ENCODE assay signal across 14 cellular contexts in the genomic region with DNA sequence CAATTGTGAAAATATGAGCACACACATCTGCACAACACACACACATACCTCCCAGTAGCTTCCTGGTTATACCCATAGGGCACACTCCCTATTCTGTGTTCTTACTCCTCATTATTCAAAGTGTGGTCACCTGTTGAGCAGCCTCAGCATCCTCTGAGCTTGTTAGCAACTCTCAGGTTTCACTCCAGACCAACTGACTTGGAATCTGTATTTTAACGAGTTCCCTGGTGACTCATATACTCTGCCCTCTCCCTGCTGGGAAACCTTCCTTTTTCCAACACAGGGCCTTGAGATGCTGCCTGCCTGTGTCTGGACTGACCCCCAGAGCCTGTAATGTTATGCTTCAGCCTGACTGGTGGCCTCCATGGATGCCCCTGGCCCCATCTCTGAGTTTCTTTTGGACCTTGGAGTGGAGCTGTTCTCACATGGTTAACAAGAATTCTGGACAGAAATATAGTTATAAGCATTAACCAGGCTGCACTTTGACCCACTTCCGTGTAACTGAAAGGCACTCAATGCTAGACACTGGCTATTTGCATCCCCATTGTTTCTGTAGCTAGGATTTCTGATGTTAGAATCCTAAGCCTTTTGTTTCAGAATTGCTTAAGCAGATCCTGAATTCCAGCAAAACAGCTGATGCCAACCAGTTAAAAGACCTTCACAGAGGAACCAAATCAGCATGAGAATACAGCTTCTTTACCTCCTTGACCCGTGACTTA.
DNase-seq lines count a peak whose midpoint lies in the region; ATAC-seq and TF ChIP-seq lines count a peak whose summit lies in the region.
"Had no signal": no experiment of that assay in that cellular context is flagged by ENCODE, and none has a peak within 500 bp of the region (broad histone marks: within the 10 kb centered on the region; RNA-seq: fewer than 3 reads in every experiment).

No MANE protein-coding gene starts in this region.

- no peaks in the 10 kb centered on the region for H3K27me3 ChIP-seq in HAP-1 (ENCODE audit: low read depth)
- H3K27me3 ChIP-seq in PC-3 (ENCODE audit: low read length): no peaks in the 10 kb centered on the region
- H3K27me3 ChIP-seq: BLaER1 had no signal

- intact Hi-C loops in PC-3 (cut with micrococcal nuclease): no loop called here

- H3K36me3 ChIP-seq in HAP-1 (replicated peaks): no peaks in the 10 kb centered on the region
- H3K36me3 ChIP-seq in PC-3 (ENCODE audit: low read depth, low read length): no peaks in the 10 kb centered on the region
- H3K36me3 ChIP-seq: BLaER1 had no signal

- no peaks in the 10 kb centered on the region for H3K9me3 ChIP-seq in HAP-1
- H3K9me3 ChIP-seq in PC-3 (ENCODE audit: low read length): no peaks in the 10 kb centered on the region
- H3K9me3 ChIP-seq: BLaER1, SK-N-SH had no signal

- DNase-seq in HAP-1 (ENCODE audit: low spot score in 2 of 2): peak; percentile 70 to 97
- peak; percentile 77 for DNase-seq in PC-3
- DNase-seq in iPS DF 19.7 (ENCODE audit: low read depth, low spot score): peak; percentile 99
- peak; percentile 5 for DNase-seq in putamen (ENCODE audit: low spot score)
- DNase-seq in central memory CD4-positive, alpha-beta T cell: no peak
- no peak for DNase-seq in effector memory CD8-positive, alpha-beta T cell
- no peak for DNase-seq in GM13977 (ENCODE audit: low spot score)
- DNase-seq: GOT3; kidney; naive thymus-derived CD8-positive, alpha-beta T cell; NCI-H1436 treated with DMSO at 0.1 percent for 48 hours; SK-N-SH had no signal

- no peaks in the 10 kb centered on the region for H3K79me2 ChIP-seq in PC-3 (ENCODE audit: low read length)

- H3K9me3 Mint-ChIP-seq in effector memory CD8-positive, alpha-beta T cell: no peaks in the 10 kb centered on the region

- H3K4me1 Mint-ChIP-seq in effector memory CD8-positive, alpha-beta T cell (ENCODE audit: low read depth in 2 of 2): no peaks in the 10 kb centered on the region
- H3K4me1 Mint-ChIP-seq: naive thymus-derived CD8-positive, alpha-beta T cell had no signal

- no peaks in the 10 kb centered on the region for H3K36me3 Mint-ChIP-seq in effector memory CD8-positive, alpha-beta T cell (ENCODE audit: insufficient read depth)
- H3K36me3 Mint-ChIP-seq: naive thymus-derived CD8-positive, alpha-beta T cell had no signal

- in situ Hi-C loops in HAP-1 (cut with MboI; ENCODE audit: low sequenced_read_pairs): no loop called here
- in situ Hi-C loops in GM13977 (cut with MboI; ENCODE audit: low pct_unique_long_range_greater_than_20kb, low sequenced_read_pairs, unreplicated experiment): no loop called here

- H3F3A ChIP-seq in PC-3 (ENCODE audit: low read length, unreplicated experiment): no peaks in the 10 kb centered on the region

- H3K4me3 Mint-ChIP-seq in effector memory CD8-positive, alpha-beta T cell: no peak overlapping the region

- H3K4me3 ChIP-seq in HAP-1 (no peak overlapping the region), PC-3 (ENCODE audit: low read length) (no peak overlapping the region)
- H3K4me3 ChIP-seq: BLaER1, skin epidermis had no signal

- CTCF ChIA-PET in PC-3 (lab: Charles Lee): interaction anchor here (0.7 kb wide), 1 partner anchor 292 kb away, joined by 4 read pairs; no protein-coding TSS in a partner anchor

- no peaks in the 10 kb centered on the region for H3K9me2 ChIP-seq in PC-3 (replicated peaks; ENCODE audit: low read length)
- H3K9me2 ChIP-seq: SK-N-SH had no signal

- H2AFZ ChIP-seq in PC-3 (ENCODE audit: low read length): no peak overlapping the region

- no peak for TF ChIP-seq CTCF in PC-3 (conservative IDR thresholded peaks at IDR 0.05; ENCODE audit: low read depth, low read length)
- no peak for TF ChIP-seq CTCF in GM13977 (IDR thresholded peaks at IDR 0.05; ENCODE audit: extremely low read depth, insufficient read depth, missing control alignments)

- H3K9ac ChIP-seq in PC-3 (ENCODE audit: low read length): no peak overlapping the region
- H3K9ac ChIP-seq: BLaER1, SK-N-SH had no signal

- H3K27ac ChIP-seq in PC-3 (ENCODE audit: low read length): no peak overlapping the region; the same call in 1 of the 2 replicates
- H3K27ac ChIP-seq: BLaER1, skin epidermis had no signal

- ATAC-seq in PC-3: peak; percentile 93
- no peak for ATAC-seq in effector memory CD8-positive, alpha-beta T cell (replicated peaks)
- ATAC-seq: naive thymus-derived CD8-positive, alpha-beta T cell had no signal

- H3K27ac Mint-ChIP-seq in effector memory CD8-positive, alpha-beta T cell: no peak overlapping the region
- H3K27ac Mint-ChIP-seq: naive thymus-derived CD8-positive, alpha-beta T cell had no signal

- H4K20me1 ChIP-seq in PC-3 (ENCODE audit: low read length): no peaks in the 10 kb centered on the region
- H4K20me1 ChIP-seq: BLaER1 had no signal

- H3K4me2 ChIP-seq in PC-3 (ENCODE audit: low read length): peak overlapping the region; percentile 50
- H3K4me2 ChIP-seq: BLaER1, SK-N-SH had no signal

- POLR2A ChIA-PET in PC-3 (lab: Charles Lee; ENCODE audit: unreplicated experiment): interaction anchor here (0.5 kb wide), 1 partner anchor 53 kb away, joined by 3 read pairs; no protein-coding TSS in a partner anchor

- no TSS peak for BruUV-seq in PC-3 (replicated peaks; lab: Mats Ljungman, UMichigan)

- peaks cover 44% of the 10 kb centered on the region for H3K4me1 ChIP-seq in HAP-1
- H3K4me1 ChIP-seq in PC-3 (ENCODE audit: insufficient read depth, low read length): peaks cover 24% of the 10 kb centered on the region
- H3K4me1 ChIP-seq: BLaER1 had no signal

- peaks cover 5 to 13% of the 10 kb centered on the region in 2 donors for H3K27me3 Mint-ChIP-seq in effector memory CD8-positive, alpha-beta T cell

Comparison
In these comparisons a context has a peak if more than half of its experiments do, and no peak if none do; other contexts are left out.
1. DNase-seq: peak in HAP-1 (2 of 2), PC-3 (single experiment), iPS DF 19.7 (single experiment) and putamen (single experiment); none in central memory CD4-positive, alpha-beta T cell (single experiment), effector memory CD8-positive, alpha-beta T cell (0 of 3) and GM13977 (single experiment).